ENCODE assay signal across 24 cellular contexts in the genomic region with DNA sequence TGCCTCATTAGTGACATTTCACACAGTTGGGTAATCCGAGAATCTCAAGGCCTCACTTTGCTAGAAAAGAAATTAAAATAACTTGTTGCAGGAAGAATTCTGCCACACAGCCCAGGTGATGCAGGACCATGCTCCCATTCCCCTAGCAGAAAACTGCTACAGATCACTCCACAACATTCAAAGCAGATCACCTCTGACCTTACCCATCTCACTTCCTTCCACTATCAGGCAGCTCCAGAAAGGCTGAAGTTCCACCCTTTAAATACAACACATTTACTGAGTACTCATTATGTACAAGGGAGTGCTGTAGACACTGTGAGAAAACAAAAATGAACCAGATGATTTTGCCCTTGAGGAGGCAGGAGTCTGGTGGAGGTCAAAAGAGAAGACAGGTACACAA.
"Had no signal": no experiment of that assay in that cellular context is flagged by ENCODE, and none has a peak within 500 bp of the region (broad histone marks: within the 10 kb centered on the region; RNA-seq: fewer than 3 reads in every experiment).

No MANE protein-coding gene starts in this region.

- H3K27me3 ChIP-seq: dorsolateral prefrontal cortex, esophagus muscularis mucosa, gastroesophageal sphincter, right lobe of liver, tibial artery, upper lobe of left lung, vagina had no signal

- H3K9ac ChIP-seq: parathyroid adenoma had no signal

- ATAC-seq: gastroesophageal sphincter; natural killer cell treated with Interleukin-12 subunit alpha and Interleukin-12 subunit beta and Interleukin-15 and Interleukin-18, amount 100 ng/mL, for 72 hours; right lobe of liver; stimulated activated memory B cell treated with anti-CD40 and anti-IgM and Interleukin-4, amounts not matched to agents 10 μg/mL and 1 μg/mL and 100 μg/mL, for 72 hours had no signal

- H3K36me3 ChIP-seq: esophagus muscularis mucosa, gastroesophageal sphincter, left ventricle myocardium inferior, prostate gland, right lobe of liver, tibial artery, upper lobe of left lung, vagina had no signal

- H3K9me3 ChIP-seq: esophagus muscularis mucosa, gastroesophageal sphincter, prostate gland, right lobe of liver, tibial artery, upper lobe of left lung, vagina had no signal

- H3K27ac ChIP-seq: dorsolateral prefrontal cortex, esophagus muscularis mucosa, gastroesophageal sphincter, left ventricle myocardium inferior, parathyroid adenoma, prostate gland, right lobe of liver, tibial artery, upper lobe of left lung, vagina had no signal

- H3K4me3 ChIP-seq: dorsolateral prefrontal cortex, esophagus muscularis mucosa, gastroesophageal sphincter, left ventricle myocardium inferior, lung, prostate gland, right lobe of liver, tibial artery, upper lobe of left lung, vagina had no signal

- H3K4me1 ChIP-seq: parathyroid adenoma, prostate gland, right lobe of liver had no signal

- FAIRE-seq: endometrium, keratinocyte had no signal

- DNase-seq: cortex of kidney; dorsolateral prefrontal cortex; effector CD8-positive, alpha-beta T cell; glutamatergic neuron; immature natural killer cell; left ventricle myocardium inferior; mesenchymal stem cell; midbrain; right lobe of liver; stimulated activated CD4-positive, alpha-beta T cell treated with anti-CD3 and anti-CD28 coated beads, Interleukin-4, amount 100 ng/mL, for 1 hour; stimulated activated CD8-positive, alpha-beta memory T cell treated with anti-CD3 and anti-CD28 coated beads, Interleukin-4, amount 100 ng/mL, for 48 hours; tibial artery; upper lobe of left lung had no signal

- H3K9me3 Mint-ChIP-seq: immature natural killer cell; natural killer cell treated with Interleukin-12 subunit alpha and Interleukin-12 subunit beta and Interleukin-15 and Interleukin-18, amount 100 ng/mL, for 72 hours; stimulated activated memory B cell treated with anti-CD40 and anti-IgM and Interleukin-4, amounts not matched to agents 10 μg/mL and 1 μg/mL and 100 μg/mL, for 72 hours; stimulated activated naive CD8-positive, alpha-beta T cell treated with anti-CD3 and anti-CD28 coated beads, Interleukin-15, Interleukin-2, amounts not matched to agents 100 ng/mL and 50 ng/mL, for 24 hours had no signal

- H3K27ac Mint-ChIP-seq: immature natural killer cell; natural killer cell treated with Interleukin-12 subunit alpha and Interleukin-12 subunit beta and Interleukin-15 and Interleukin-18, amount 100 ng/mL, for 72 hours; stimulated activated memory B cell treated with anti-CD40 and anti-IgM and Interleukin-4, amounts not matched to agents 10 μg/mL and 1 μg/mL and 100 μg/mL, for 72 hours; stimulated activated naive CD8-positive, alpha-beta T cell treated with anti-CD3 and anti-CD28 coated beads, Interleukin-15, Interleukin-2, amounts not matched to agents 100 ng/mL and 50 ng/mL, for 24 hours had no signal

- H3K4me3 Mint-ChIP-seq: immature natural killer cell; natural killer cell treated with Interleukin-12 subunit alpha and Interleukin-12 subunit beta and Interleukin-15 and Interleukin-18, amount 100 ng/mL, for 72 hours; stimulated activated memory B cell treated with anti-CD40 and anti-IgM and Interleukin-4, amounts not matched to agents 10 μg/mL and 1 μg/mL and 100 μg/mL, for 72 hours; stimulated activated naive CD8-positive, alpha-beta T cell treated with anti-CD3 and anti-CD28 coated beads, Interleukin-15, Interleukin-2, amounts not matched to agents 100 ng/mL and 50 ng/mL, for 24 hours had no signal

- H3K36me3 Mint-ChIP-seq: immature natural killer cell; natural killer cell treated with Interleukin-12 subunit alpha and Interleukin-12 subunit beta and Interleukin-15 and Interleukin-18, amount 100 ng/mL, for 72 hours; stimulated activated memory B cell treated with anti-CD40 and anti-IgM and Interleukin-4, amounts not matched to agents 10 μg/mL and 1 μg/mL and 100 μg/mL, for 72 hours had no signal
